8 cellular contexts compared by ENCODE assay signal in genomic region chr12:42325776-42326465, GRCh38. TPM values are rescaled to one million over a fixed set of nuclear protein-coding genes. Genes with fewer than 3 reads are reported as not detected.
DNase-seq lines count a peak whose midpoint lies in the region; ATAC-seq, FAIRE-seq and TF ChIP-seq lines count a peak whose summit lies in the region.

TSS of gene PPHLN1 (plus strand) at chr12:42326167. CDS start at chr12:42335903, 9,736 bp downstream.
TSS of gene ZCRB1 (minus strand) at chr12:42326094. CDS start at chr12:42324102, 1,992 bp downstream.

- no peaks in the 10 kb centered on the region for H3K9me3 ChIP-seq in prostate gland

- peak; percentile 54 for FAIRE-seq in GM12892 (lab: Jason Lieb, UNC)

- H3K36me3 ChIP-seq in prostate gland (no peaks in the 10 kb centered on the region), urinary bladder (ENCODE audit: insufficient read depth) (no peaks in the 10 kb centered on the region)

- H3K4me1 ChIP-seq in prostate gland (replicated peaks) (peaks cover 8% of the 10 kb centered on the region), urinary bladder (ENCODE audit: insufficient read depth) (no peaks in the 10 kb centered on the region)

- DNase-seq in GM12892 (ENCODE audit: insufficient read length) (peak; percentile 67), NCI-H128 (lab: John Stamatoyannopoulos, UW; ENCODE audit: unreplicated experiment) (peak; percentile 76), amniotic epithelial cell (ENCODE audit: low read depth) (peak; percentile 83), left ventricle myocardium superior (peak; percentile 89), prostate gland (ENCODE audit: low spot score) (peak; percentile 84)

- peak in 2 of 4 experiments; percentile 9 to 16 for TF ChIP-seq CTCF in prostate gland (IDR thresholded peaks at IDR 0.05)

- WGBS in prostate gland: under 1% methylated on average over 49 of the region's 50 CpGs
- WGBS in urinary bladder: under 1% methylated on average over 50 of the region's 50 CpGs

- peak; percentile 95 for ATAC-seq in HG02759 (IDR thresholded peaks at IDR 0.05; ENCODE audit: unreplicated experiment)
- peak; percentile 99 for ATAC-seq in left ventricle myocardium superior

- no peaks in the 10 kb centered on the region for H3K27me3 ChIP-seq in prostate gland (replicated peaks; ENCODE audit: insufficient read depth)

- peak within 1 kb of the TSS; percentile 83 to 87 for H3K27ac ChIP-seq in prostate gland
- H3K27ac ChIP-seq in urinary bladder (ENCODE audit: low read depth): peak within 1 kb of the TSS; percentile 93

- peak; percentile 85 for TF ChIP-seq POLR2A in GM12892 (IDR thresholded peaks at IDR 0.05; ENCODE audit: low read depth, low read length)
- peak; percentile 56 for TF ChIP-seq POLR2A in prostate gland (IDR thresholded peaks at IDR 0.05)

- peak within 1 kb of the TSS; percentile 50 to 51 for H3K4me3 ChIP-seq in prostate gland
- peak within 1 kb of the TSS; percentile 94 for H3K4me3 ChIP-seq in urinary bladder (ENCODE audit: low read depth, low read length)

- intact Hi-C loops in T-helper 1 cell treated with Interleukin-12 subunit alpha and Interleukin-12 subunit beta and Interleukin-4 antibody, amounts not matched to agents 30 ng/mL and 1 ng/mL, for 36 hours (cut with micrococcal nuclease): loop anchor here (1.0 to 2.0 kb wide), 6 partner anchors 47 to 1481 kb away; partner anchors contain the start of genes IRAK4, PUS7L and YAF2
- intact Hi-C loops in left ventricle myocardium superior (cut with micrococcal nuclease): no loop called here
- intact Hi-C loops in prostate gland (cut with DNase I): loop anchor here (5.0 kb wide), 2 partner anchors 89 to 184 kb away; partner anchors contain the start of genes GXYLT1 and YAF2

RNA-seq across cellular contexts. Expression of gene PPHLN1, which starts in this region (rescaled TPM):
- 62.3 TPM for polyA plus RNA-seq in GM12892 (2012; ENCODE audit: missing spikeins)
- 83.8 and 83.9 TPM in 2 replicates for total RNA-seq in T-helper 1 cell treated with Interleukin-12 subunit alpha and Interleukin-12 subunit beta and Interleukin-4 antibody, amounts not matched to agents 30 ng/mL and 1 ng/mL, for 36 hours
- total RNA-seq in left ventricle myocardium superior (27.8 TPM), prostate gland (10 to 100 TPM; 52.1 to 54.7 TPM), urinary bladder (104 TPM)
- 39.6 TPM for polyA plus RNA-seq in urinary bladder

RNA-seq across cellular contexts. Expression of gene ZCRB1, which starts in this region (rescaled TPM):
- 79.0 TPM for polyA plus RNA-seq in GM12892 (2012; ENCODE audit: missing spikeins)
- total RNA-seq in T-helper 1 cell treated with Interleukin-12 subunit alpha and Interleukin-12 subunit beta and Interleukin-4 antibody, amounts not matched to agents 30 ng/mL and 1 ng/mL, for 36 hours: 41.2 and 46.3 TPM in 2 replicates
- total RNA-seq in left ventricle myocardium superior (58.6 TPM), prostate gland (10 to 100 TPM; 31.4 to 49.7 TPM), urinary bladder (27.7 TPM)
- 41.6 TPM for polyA plus RNA-seq in urinary bladder

Comparison
In these comparisons a context has a peak if more than half of its experiments do, and no peak if none do; other contexts are left out.
1. Peak in every context shown above with its lines: DNase-seq, ATAC-seq, H3K4me3 ChIP-seq and H3K27ac ChIP-seq.